ENCODE assay signal across 18 cellular contexts in the genomic region with DNA sequence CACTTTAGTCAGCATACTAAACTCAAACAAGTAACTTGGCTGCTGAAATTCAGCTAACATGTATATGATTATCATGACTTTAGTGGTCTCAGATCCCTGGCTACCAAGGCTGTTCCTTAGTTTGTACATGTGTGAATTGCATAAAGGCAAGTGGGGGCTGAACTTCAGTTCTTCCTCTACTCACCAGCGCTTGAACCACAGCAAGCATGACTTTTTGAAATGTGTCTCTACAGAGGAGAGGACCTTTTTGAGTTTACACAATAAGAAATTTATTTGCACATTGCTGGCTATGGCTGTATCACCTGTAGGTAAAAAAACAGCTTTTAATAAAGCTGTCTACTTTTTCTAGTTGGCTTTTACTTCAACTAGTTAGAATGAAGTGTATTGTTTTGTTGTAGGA. TPM values are rescaled to one million over a fixed set of nuclear protein-coding genes. Genes with fewer than 3 reads are reported as not detected.
DNase-seq lines count a peak whose midpoint lies in the region; ATAC-seq, FAIRE-seq and TF ChIP-seq lines count a peak whose summit lies in the region.
"Had no signal": no experiment of that assay in that cellular context is flagged by ENCODE, and none has a peak within 500 bp of the region (broad histone marks: within the 10 kb centered on the region; RNA-seq: fewer than 3 reads in every experiment).

No MANE protein-coding gene starts in this region.

- H3K27me3 ChIP-seq in liver (ENCODE audit: control insufficient read depth in 4 of 4, insufficient read depth in 4 of 4, low read length in 3 of 4) (no peaks in the 10 kb centered on the region), HepG2 (ENCODE audit: control insufficient read depth in 1 of 2, insufficient read depth in 2 of 2, low read length in 2 of 2) (no peaks in the 10 kb centered on the region)
- no peaks in the 10 kb centered on the region for H3K27me3 ChIP-seq in effector memory CD4-positive, alpha-beta T cell (replicated peaks; ENCODE audit: control insufficient read depth, insufficient read depth, low read length, poor library complexity, severe bottlenecking)

- intact Hi-C loops in HepG2 (cut with micrococcal nuclease; ENCODE audit: unreplicated experiment): no loop called here

- H3K36me3 ChIP-seq in liver (ENCODE audit: control insufficient read depth in 4 of 4, insufficient read depth in 3 of 4, low read depth in 1 of 4, low read length in 3 of 4) (no peaks in the 10 kb centered on the region), HepG2 (replicated peaks in 1 of 2; ENCODE audit: control insufficient read depth in 1 of 2, insufficient read depth in 2 of 2, low read length in 2 of 2) (no peaks in the 10 kb centered on the region)
- H3K36me3 ChIP-seq in effector memory CD4-positive, alpha-beta T cell (ENCODE audit: control insufficient read depth, insufficient read depth, low read length): no peaks in the 10 kb centered on the region

- 84% methylated on average over 1 of the region's 1 CpG for WGBS in liver
- WGBS in HepG2 (ENCODE audit: low lambda C conversion rate): 50% methylated on average over 1 of the region's 1 CpG

- CTCF ChIA-PET in HepG2 (lab: Yijun Ruan, JAX; ENCODE audit: low intra/inter-chr PET ratio, low total read pairs): no interaction called here
- CTCF ChIA-PET in T-cell (lab: Charles Lee): interaction anchor here in 1 of 2 donors (0.5 kb wide), 1 partner anchor 150 kb away, joined by 3 read pairs; no protein-coding TSS in a partner anchor

- peaks cover 84 to 91% (median 88%) of the 10 kb centered on the region in 3 donors for H3K4me1 Mint-ChIP-seq in T-cell

- H3K27ac ChIP-seq in liver (ENCODE audit: low read depth in 1 of 2, low read length in 2 of 2) (peak overlapping the region; percentile 33 to 35), HepG2 (ENCODE audit: extremely low read length, insufficient read depth, low read length) (no peak overlapping the region)
- H3K27ac ChIP-seq in effector memory CD4-positive, alpha-beta T cell (ENCODE audit: insufficient read depth, low read length, poor library complexity, severe bottlenecking): peak overlapping the region; percentile 49
- H3K27ac ChIP-seq: GM23248, HL-60 had no signal

- ATAC-seq in HepG2 (no peak), T-cell (replicated peaks in 1 of 4) (no peak)
- ATAC-seq: Panc1, Right ventricle myocardium inferior had no signal

- H3K4me3 ChIP-seq in liver (ENCODE audit: low read depth in 1 of 3, low read length in 3 of 3): no peak overlapping the region
- H3K4me3 ChIP-seq in HepG2 (replicated peaks in 1 of 3; ENCODE audit: insufficient read depth in 1 of 3, low read depth in 2 of 3, low read length in 3 of 3): no peak overlapping the region
- peak overlapping the region; percentile 25 for H3K4me3 ChIP-seq in effector memory CD4-positive, alpha-beta T cell (ENCODE audit: insufficient read depth, low read depth, low read length, poor library complexity, severe bottlenecking)
- H3K4me3 ChIP-seq: GM23248 had no signal

- in situ Hi-C loops in HepG2 (cut with HindIII; ENCODE audit: extremely low pct_ligation_motif_present, low pct_unique_long_range_greater_than_20kb): no loop called here

- peaks cover 0 to 7% (median 2%) of the 10 kb centered on the region in 4 donors for H3K4me1 ChIP-seq in liver (ENCODE audit: control insufficient read depth in 4 of 4, insufficient read depth in 4 of 4, low read length in 3 of 4)
- H3K4me1 ChIP-seq in HepG2 (ENCODE audit: insufficient read depth, low read length): no peaks in the 10 kb centered on the region
- peaks cover 37% of the 10 kb centered on the region for H3K4me1 ChIP-seq in effector memory CD4-positive, alpha-beta T cell (ENCODE audit: control insufficient read depth, insufficient read depth, low read length, poor library complexity, severe bottlenecking)

- H3K27me3 Mint-ChIP-seq in T-cell: no peaks in the 10 kb centered on the region

- H3K9ac ChIP-seq in liver (ENCODE audit: low read depth in 1 of 2, low read length in 2 of 2) (peak overlapping the region in 1 of 2 donors; percentile 45), HepG2 (ENCODE audit: insufficient read depth, low read depth, low read length) (no peak overlapping the region)
- H3K9ac ChIP-seq: GM23248 had no signal

- POLR2A ChIA-PET in HepG2 (lab: Yijun Ruan, JAX): no interaction called here
- POLR2A ChIA-PET in T-cell (lab: Charles Lee): no interaction called here

- H3K4me2 ChIP-seq in HepG2 (ENCODE audit: low read depth, low read length): no peak overlapping the region

- H3K27ac Mint-ChIP-seq in T-cell: peak overlapping the region; percentile 59 to 75

- H3K9me3 Mint-ChIP-seq in T-cell: no peaks in the 10 kb centered on the region
- H3K9me3 Mint-ChIP-seq: CD14-positive monocyte had no signal

- no peaks in the 10 kb centered on the region for H4K20me1 ChIP-seq in HepG2 (ENCODE audit: insufficient read depth, low read length)

- BruUV-seq in HepG2 (replicated peaks; lab: Mats Ljungman, UMichigan): no TSS peak

- TF ChIP-seq EP300 in HepG2 (IDR thresholded peaks at IDR 0.05; ENCODE audit: low read depth in 2 of 2, low read length in 2 of 2) (no peak), HepG2 (CRISPR knock-in tag; IDR thresholded peaks at IDR 0.05; ENCODE audit: borderline replicate concordance) (no peak)

- TF ChIP-seq RAD21 in liver (IDR thresholded peaks at IDR 0.05) (no peak), HepG2 (CRISPR knock-in tag; IDR thresholded peaks at IDR 0.05) (no peak)

- peak overlapping the region; percentile 4 to 45 (median 25) for H3K4me3 Mint-ChIP-seq in T-cell

- H2AFZ ChIP-seq in HepG2 (ENCODE audit: low read length): no peak overlapping the region
- H2AFZ ChIP-seq: GM23248 had no signal

- DNase-seq in HepG2 (ENCODE audit: low spot score): no peak
- DNase-seq in T-cell: no peak
- no peak for DNase-seq in effector memory CD4-positive, alpha-beta T cell
- no peak for DNase-seq in NCI-H2227 treated with DMSO at 0.1 percent for 48 hours (lab: John Stamatoyannopoulos, UW)
- DNase-seq in GM12891 (ENCODE audit: insufficient read length, low spot score): no peak
- no peak for DNase-seq in NCI-H524 (lab: John Stamatoyannopoulos, UW)
- DNase-seq: GM23248, HCEC 1CT, MV-4-11, NCI-H1417, NCI-H2029, NCI-H2171 had no signal

- TF ChIP-seq CTCF in liver (IDR thresholded peaks at IDR 0.05; ENCODE audit: low read depth, low read length, missing input control) (no peak), HepG2 (CRISPR knock-in tag; IDR thresholded peaks at IDR 0.05) (no peak)

- H3K79me2 ChIP-seq in HepG2 (ENCODE audit: insufficient read depth, low read length): no peaks in the 10 kb centered on the region

- FAIRE-seq in HepG2 (lab: Jason Lieb, UNC): no peak
- FAIRE-seq in GM12891 (lab: Jason Lieb, UNC): no peak
- FAIRE-seq: HTR-8/SVneo had no signal

- peaks cover 22% of the 10 kb centered on the region for H3K36me3 Mint-ChIP-seq in T-cell

- H3K9me3 ChIP-seq in liver (ENCODE audit: control insufficient read depth in 4 of 4, low read length in 3 of 4): no peaks in the 10 kb centered on the region
- H3K9me3 ChIP-seq in HepG2 (ENCODE audit: low read length): no peaks in the 10 kb centered on the region
- H3K9me3 ChIP-seq in effector memory CD4-positive, alpha-beta T cell (ENCODE audit: control insufficient read depth, low read length): no peaks in the 10 kb centered on the region

- TF ChIP-seq POLR2A in HepG2 (IDR thresholded peaks at IDR 0.05; ENCODE audit: insufficient read depth in 1 of 2, low read depth in 2 of 2, low read length in 2 of 2) (no peak), GM12891 (IDR thresholded peaks at IDR 0.05; ENCODE audit: low read depth, low read length) (no peak)

TF ChIP-seq in HepG2, 621 proteins besides CTCF, POLR2A, EP300 and RAD21 (continues in another document):
- TF ChIP-seq SRSF4 (IDR thresholded peaks at IDR 0.05; ENCODE audit: low read depth, low read length, poor library complexity, severe bottlenecking): no peak
- no peak for TF ChIP-seq HNRNPH1 (optimal IDR thresholded peaks at IDR 0.05; ENCODE audit: low read depth, low read length)
- no peak for TF ChIP-seq ZNF34 (CRISPR knock-in tag; IDR thresholded peaks at IDR 0.05; ENCODE audit: borderline replicate concordance)

TF ChIP-seq in GM12891, 5 proteins besides CTCF, POLR2A, EP300 and RAD21:
- TF ChIP-seq POU2F2 (IDR thresholded peaks at IDR 0.05; ENCODE audit: low read depth, low read length) (no peak), PAX5 (IDR thresholded peaks at IDR 0.05; ENCODE audit: insufficient read depth, low read length, severe bottlenecking) (no peak), SPI1 (IDR thresholded peaks at IDR 0.05; ENCODE audit: low read depth, low read length) (no peak), TAF1 (IDR thresholded peaks at IDR 0.05; ENCODE audit: low read depth, low read length) (no peak)
TF ChIP-seq in GM12891: peak in this region for 0.

RNA-seq across cellular contexts. Expression of gene MDFIC, which starts 48.8 kb away (rescaled TPM):
- total RNA-seq in liver (1 to 10 TPM; 4.8 to 5.9 TPM), HepG2 (2016; rRNA removed; fragmentation: Illumina TruSeq; extraction: Trizol) (not detected in 2 replicates), T-cell (10 to 100 TPM; 56.3 to 84.6 (median 65.0) TPM)
- polyA plus RNA-seq in liver (1 to 10 TPM; 3.2 to 6.6 TPM), HepG2 (2011; rRNA removed) (0.10 and 0.13 TPM in 2 replicates)
- total RNA-seq in HepG2 (2016; cell fraction: cytosol; rRNA removed; fragmentation: Illumina TruSeq; extraction: Trizol; ENCODE audit: low read depth): not detected in 2 replicates
- 0.39 TPM in 1 of 2 replicates, not detected in the other for total RNA-seq in HepG2 (2016; cell fraction: insoluble cytoplasmic fraction; rRNA removed; fragmentation: Illumina TruSeq; extraction: Trizol)
- total RNA-seq in HepG2 (2016; cell fraction: membrane; rRNA removed; fragmentation: Illumina TruSeq; extraction: Trizol): 0.09 TPM in 1 of 2 replicates, not detected in the other
- total RNA-seq in HepG2 (2016; cell fraction: nucleus; rRNA removed; fragmentation: Illumina TruSeq; extraction: Trizol): not detected in 2 replicates
- 0.06 and 0.07 TPM in 2 replicates for polyA plus RNA-seq in HepG2 (2011; cell fraction: cytosol; rRNA removed)
- not detected in 2 replicates for polyA plus RNA-seq in HepG2 (2011; cell fraction: nucleus; rRNA removed)
- polyA plus RNA-seq in HepG2 (2012): 0.19 and 0.21 TPM in 2 replicates
- not detected in 2 replicates for polyA plus RNA-seq in HepG2 (2016; cell fraction: cytosol; fragmentation: Illumina TruSeq; extraction: Trizol; ENCODE audit: low read depth)
- 0.04 TPM in 1 of 2 replicates, not detected in the other for polyA plus RNA-seq in HepG2 (2016; cell fraction: insoluble cytoplasmic fraction; fragmentation: Illumina TruSeq; extraction: Trizol; ENCODE audit: low read depth)
- 0.26 TPM in 1 of 2 replicates, not detected in the other for polyA plus RNA-seq in HepG2 (2016; cell fraction: membrane; fragmentation: Illumina TruSeq; extraction: Trizol; ENCODE audit: low read depth)
- polyA plus RNA-seq in HepG2 (2016; cell fraction: nucleus; fragmentation: Illumina TruSeq; extraction: Trizol; ENCODE audit: insufficient read depth, low read depth): not detected in 2 replicates
- 30.1 TPM in 1 of 2 replicates, not detected in the other for polyA minus RNA-seq in HepG2 (2011; rRNA and poly(A)+ RNA removed; ENCODE audit: low replicate concordance)
- not detected in 2 replicates for polyA minus RNA-seq in HepG2 (2011; cell fraction: cytosol; rRNA and poly(A)+ RNA removed)
- polyA minus RNA-seq in HepG2 (2011; cell fraction: nucleus; rRNA and poly(A)+ RNA removed): 0.26 TPM in 1 of 2 replicates, not detected in the other
- polyA plus RNA-seq in GM12891 (2012; ENCODE audit: low read depth, missing spikeins): 46.9 TPM

Comparison
In these comparisons a context has a peak if more than half of its experiments do, and no peak if none do; other contexts are left out.
1. RNA of gene MDFIC, which starts 48.8 kb away (total RNA-seq): 56.3 to 84.6 TPM in T-cell; 4.8 to 5.9 TPM in liver and 0.09 to 0.39 TPM in HepG2; every median in the first group is over 4 times any median in the second.